8 cellular contexts compared by ENCODE assay signal in genomic region chr7:2734761-2735571, GRCh38. TPM values are rescaled to one million over a fixed set of nuclear protein-coding genes. Genes with fewer than 3 reads are reported as not detected.
A peak's percentile ranks its signal among the peaks of the same experiment; 100 is the strongest.
DNase-seq lines count a peak whose midpoint lies in the region; ATAC-seq and TF ChIP-seq lines count a peak whose summit lies in the region.

No MANE protein-coding gene starts in this region.

- peak overlapping the region; percentile 54 for H3K27ac Mint-ChIP-seq in stimulated activated effector memory CD8-positive, alpha-beta T cell treated with anti-CD3 and anti-CD28 coated beads, Interleukin-12 subunit alpha, Interleukin-12 subunit beta, amount 100 ng/mL, for 72 hours

- no peaks in the 10 kb centered on the region for H3K4me1 ChIP-seq in HAP-1

- H3K36me3 Mint-ChIP-seq in stimulated activated effector memory CD8-positive, alpha-beta T cell treated with anti-CD3 and anti-CD28 coated beads, Interleukin-12 subunit alpha, Interleukin-12 subunit beta, amount 100 ng/mL, for 72 hours: no peaks in the 10 kb centered on the region

- H3K9me3 ChIP-seq in HAP-1: no peaks in the 10 kb centered on the region

- H3K9me3 Mint-ChIP-seq in stimulated activated effector memory CD8-positive, alpha-beta T cell treated with anti-CD3 and anti-CD28 coated beads, Interleukin-12 subunit alpha, Interleukin-12 subunit beta, amount 100 ng/mL, for 72 hours: no peaks in the 10 kb centered on the region

- no peak overlapping the region for H3K4me3 Mint-ChIP-seq in stimulated activated effector memory CD8-positive, alpha-beta T cell treated with anti-CD3 and anti-CD28 coated beads, Interleukin-12 subunit alpha, Interleukin-12 subunit beta, amount 100 ng/mL, for 72 hours

- peaks cover 3% of the 10 kb centered on the region; the same call in 1 of the 2 replicates for H3K36me3 ChIP-seq in HAP-1 (replicated peaks)

- H3K27me3 ChIP-seq in HL-60 (ENCODE audit: insufficient read depth, poor library complexity, severe bottlenecking): no peaks in the 10 kb centered on the region
- no peaks in the 10 kb centered on the region for H3K27me3 ChIP-seq in HAP-1 (ENCODE audit: low read depth)

- ATAC-seq in Right ventricle myocardium superior (ENCODE audit: poor library complexity): peak; percentile 63
- no peak for ATAC-seq in stimulated activated effector memory CD8-positive, alpha-beta T cell treated with anti-CD3 and anti-CD28 coated beads, Interleukin-12 subunit alpha, Interleukin-12 subunit beta, amount 100 ng/mL, for 72 hours

- intact Hi-C loops in Right ventricle myocardium superior (cut with DNase I): loop anchor here (5.0 kb wide), 1 partner anchor 102 kb away; no protein-coding TSS in a partner anchor

- in situ Hi-C loops in HAP-1 (cut with MboI; ENCODE audit: low sequenced_read_pairs): no loop called here

- peaks cover 15% of the 10 kb centered on the region for H3K4me1 Mint-ChIP-seq in stimulated activated effector memory CD8-positive, alpha-beta T cell treated with anti-CD3 and anti-CD28 coated beads, Interleukin-12 subunit alpha, Interleukin-12 subunit beta, amount 100 ng/mL, for 72 hours

- TF ChIP-seq CTCF in HL-60 (IDR thresholded peaks at IDR 0.05; ENCODE audit: insufficient read depth, low read length): no peak

- peak; percentile 90 to 99 for DNase-seq in HL-60 (ENCODE audit: low read depth in 1 of 2, low spot score in 1 of 2)
- DNase-seq in SKM-1 (lab: John Stamatoyannopoulos, UW; ENCODE audit: unreplicated experiment): peak; percentile 80
- peak; percentile 70 for DNase-seq in Right ventricle myocardium superior
- DNase-seq in stimulated activated effector memory CD8-positive, alpha-beta T cell treated with anti-CD3 and anti-CD28 coated beads, Interleukin-12 subunit alpha, Interleukin-12 subunit beta, amount 100 ng/mL, for 72 hours (ENCODE audit: low spot score in 2 of 2): no peak
- DNase-seq in stimulated activated CD4-positive, alpha-beta T cell treated with anti-CD3 and anti-CD28 coated beads, Interleukin-4, amount 100 ng/mL, for 1 hour: no peak
- DNase-seq in NCI-H2227 (lab: John Stamatoyannopoulos, UW; ENCODE audit: unreplicated experiment): no peak
- DNase-seq in dedifferentiated amniotic fluid mesenchymal stem cell (ENCODE audit: extremely low spot score): no peak
- no peak for DNase-seq in HAP-1 (ENCODE audit: low spot score in 2 of 2)

- peak overlapping the region; percentile 93 for H3K27ac ChIP-seq in HL-60 (replicated peaks)

- H3K4me3 ChIP-seq in HL-60 (replicated peaks; ENCODE audit: insufficient read depth, low read length) (no peak overlapping the region; the same call in 1 of the 2 replicates), HAP-1 (no peak overlapping the region)

RNA-seq across cellular contexts. Expression of gene AMZ1, which starts 47.0 kb away (rescaled TPM):
- 0.08 TPM for total RNA-seq in Right ventricle myocardium superior

Comparison
In these comparisons a context has a peak if more than half of its experiments do, and no peak if none do; other contexts are left out.
1. DNase-seq: peak in HL-60 (2 of 2), SKM-1 (single experiment) and Right ventricle myocardium superior (single experiment); none in stimulated activated effector memory CD8-positive, alpha-beta T cell treated with anti-CD3 and anti-CD28 coated beads, Interleukin-12 subunit alpha, Interleukin-12 subunit beta, amount 100 ng/mL, for 72 hours (0 of 2), stimulated activated CD4-positive, alpha-beta T cell treated with anti-CD3 and anti-CD28 coated beads, Interleukin-4, amount 100 ng/mL, for 1 hour (single experiment), NCI-H2227 (single experiment), dedifferentiated amniotic fluid mesenchymal stem cell (single experiment) and HAP-1 (0 of 2).